In genomic region chr20:35006531-35006971, GRCh38 we compare ENCODE assay signal across 20 cellular contexts. TPM values are rescaled to one million over a fixed set of nuclear protein-coding genes. Genes with fewer than 3 reads are reported as not detected.
DNase-seq lines count a peak whose midpoint lies in the region; ATAC-seq and TF ChIP-seq lines count a peak whose summit lies in the region.
"Had no signal": no experiment of that assay in that cellular context is flagged by ENCODE, and none has a peak within 500 bp of the region (broad histone marks: within the 10 kb centered on the region; RNA-seq: fewer than 3 reads in every experiment).

No MANE protein-coding gene starts in this region.

- TF ChIP-seq POLR2A in Peyer's patch (IDR thresholded peaks at IDR 0.05) = no peak
- no peak for TF ChIP-seq POLR2A in spleen (IDR thresholded peaks at IDR 0.05)

- H3K27ac ChIP-seq in SK-N-SH (ENCODE audit: low read depth in 2 of 2, low read length in 1 of 2) = no peak overlapping the region
- H3K27ac ChIP-seq in Peyer's patch = no peak overlapping the region
- no peak overlapping the region for H3K27ac ChIP-seq in spleen
- H3K27ac ChIP-seq: 22Rv1, esophagus muscularis mucosa had no signal

- H3K9me2 ChIP-seq in SK-N-SH = no peaks in the 10 kb centered on the region

- TF ChIP-seq EP300 in SK-N-SH (IDR thresholded peaks at IDR 0.05; ENCODE audit: borderline replicate concordance in 1 of 2, low read depth in 1 of 2, low read length in 1 of 2) = no peak

- TF ChIP-seq CTCF in SK-N-SH (IDR thresholded peaks at IDR 0.05) (no peak), Peyer's patch (IDR thresholded peaks at IDR 0.05) (no peak), spleen (IDR thresholded peaks at IDR 0.05 in 8 of 11, conservative IDR thresholded peaks at IDR 0.05 in 3 of 11) (no peak)

- H3K9me3 ChIP-seq in SK-N-SH = no peaks in the 10 kb centered on the region
- no peaks in the 10 kb centered on the region for H3K9me3 ChIP-seq in Peyer's patch
- no peaks in the 10 kb centered on the region for H3K9me3 ChIP-seq in spleen
- H3K9me3 ChIP-seq: breast epithelium, esophagus muscularis mucosa had no signal

- no peaks in the 10 kb centered on the region for H3K27me3 ChIP-seq in SK-N-SH (ENCODE audit: insufficient read depth)
- no peaks in the 10 kb centered on the region for H3K27me3 ChIP-seq in Peyer's patch
- H3K27me3 ChIP-seq in spleen (replicated peaks in 1 of 7) = no peaks in the 10 kb centered on the region
- H3K27me3 ChIP-seq: breast epithelium, esophagus muscularis mucosa had no signal

- no peak for ATAC-seq in SK-N-SH treated with all-trans-retinoic acid at 6 μM for 48 hours
- ATAC-seq in left lobe of liver = no peak
- no peak for ATAC-seq in GM21367 (IDR thresholded peaks at IDR 0.05; ENCODE audit: unreplicated experiment)
- ATAC-seq: activated T-cell treated with anti-CD3 and anti-CD28 coated beads, Interleukin-2, amount 50 U/mL, for 4 hours; naive thymus-derived CD8-positive, alpha-beta T cell had no signal

- TF ChIP-seq RAD21 in SK-N-SH (IDR thresholded peaks at IDR 0.05; ENCODE audit: low read length) = no peak

- H3K4me2 ChIP-seq in SK-N-SH = no peak overlapping the region

- H3K79me2 ChIP-seq in SK-N-SH (ENCODE audit: insufficient read depth) = no peaks in the 10 kb centered on the region

- POLR2A ChIA-PET in SK-N-SH (lab: Yijun Ruan, JAX) = no interaction called here

- H3K9ac ChIP-seq in SK-N-SH = no peak overlapping the region

- peaks cover 53 to 96% of the 10 kb centered on the region in 2 experiments for H3K36me3 ChIP-seq in SK-N-SH (replicated peaks in 1 of 2; ENCODE audit: control insufficient read depth in 1 of 2, insufficient read depth in 2 of 2, low read length in 1 of 2)
- peaks cover 0 to 100% (median 0%) of the 10 kb centered on the region in 3 donors for H3K36me3 ChIP-seq in Peyer's patch
- peaks cover 3 to 100% (median 100%) of the 10 kb centered on the region in 6 donors for H3K36me3 ChIP-seq in spleen

- no peaks in the 10 kb centered on the region; a peak in 1 of 4 replicates for H3K4me1 ChIP-seq in SK-N-SH (ENCODE audit: control insufficient read depth in 1 of 2, insufficient read depth in 2 of 2, low read depth in 1 of 2, low read length in 1 of 2)
- H3K4me1 ChIP-seq in Peyer's patch = no peaks in the 10 kb centered on the region
- peaks cover 16 to 35% (median 31%) of the 10 kb centered on the region in 6 donors for H3K4me1 ChIP-seq in spleen
- H3K4me1 ChIP-seq: breast epithelium had no signal

- intact Hi-C loops in spleen (cut with DNase I; ENCODE audit: low total_unique reads) = no loop called here

- H2AFZ ChIP-seq in SK-N-SH (ENCODE audit: low read depth) = no peak overlapping the region

- H3K4me3 ChIP-seq in SK-N-SH (ENCODE audit: low read depth in 2 of 2, low read length in 1 of 2) = no peak overlapping the region
- H3K4me3 ChIP-seq in Peyer's patch = no peak overlapping the region
- no peak overlapping the region for H3K4me3 ChIP-seq in spleen
- H3K4me3 ChIP-seq: breast epithelium, esophagus muscularis mucosa had no signal

- H4K20me1 ChIP-seq in SK-N-SH (ENCODE audit: insufficient read depth) = no peaks in the 10 kb centered on the region

- WGBS in SK-N-SH (ENCODE audit: low lambda C conversion rate) = 93% methylated on average over 4 of the region's 4 CpGs
- WGBS in spleen, 5 donors = 85 to 97% (median 90%) methylated on average over 4 of the region's 4 CpGs

- no peaks in the 10 kb centered on the region for H3F3A ChIP-seq in SK-N-SH (replicated peaks; ENCODE audit: insufficient read depth)

- peak; percentile 15 for DNase-seq in SK-N-SH
- DNase-seq in Peyer's patch = peak in 2 of 3 donors; percentile 22 to 27
- DNase-seq in left lobe of liver (ENCODE audit: low spot score) = peak; percentile 36
- peak; percentile 30 for DNase-seq in spleen
- DNase-seq in cerebellum (ENCODE audit: low spot score) = no peak
- DNase-seq in cerebellar nuclear complex (lab: John Stamatoyannopoulos, UW) = no peak
- DNase-seq: activated T-cell treated with anti-CD3 and anti-CD28 coated beads, Interleukin-2, amount 50 U/mL, for 4 hours; AML-193; DND-41; GOT3; KBM-7; naive thymus-derived CD8-positive, alpha-beta T cell; NCI-H774; small intestine; stimulated activated CD4-positive, alpha-beta T cell treated with anti-CD3 and anti-CD28 coated beads, Interleukin-4, amount 100 ng/mL, for 24 hours had no signal

- CTCF ChIA-PET in SK-N-SH (lab: Yijun Ruan, JAX) = interaction anchor here (1.1 kb wide), 1 partner anchor 10 kb away, joined by 3 read pairs; no protein-coding TSS in a partner anchor

TF ChIP-seq in SK-N-SH, 30 proteins besides CTCF, POLR2A, EP300 and RAD21 (continues in another document):
- TF ChIP-seq USF2 (IDR thresholded peaks at IDR 0.05; ENCODE audit: borderline replicate concordance, low read depth, low read length) (no peak), FOXM1 (IDR thresholded peaks at IDR 0.05; ENCODE audit: low read depth) (no peak), EZH2phosphoT487 (IDR thresholded peaks at IDR 0.05; ENCODE audit: borderline replicate concordance, low read depth) (no peak), ZBTB33 (IDR thresholded peaks at IDR 0.05; ENCODE audit: borderline replicate concordance, low read depth) (no peak)

TF ChIP-seq in SK-N-SH treated with all-trans-retinoic acid at 6 μM for 48 hours, 23 proteins besides CTCF, POLR2A, EP300 and RAD21:
- no peak for TF ChIP-seq PPARA (CRISPR knock-in tag; IDR thresholded peaks at IDR 0.05; ENCODE audit: borderline replicate concordance)
- no peak for TF ChIP-seq ZNF8 (CRISPR knock-in tag; IDR thresholded peaks at IDR 0.05)
- no peak for TF ChIP-seq ZC3H10 (CRISPR knock-in tag; IDR thresholded peaks at IDR 0.05)
- no peak for TF ChIP-seq ESRRG (CRISPR knock-in tag; IDR thresholded peaks at IDR 0.05)
- no peak for TF ChIP-seq BACH2 (CRISPR knock-in tag; IDR thresholded peaks at IDR 0.05; ENCODE audit: borderline replicate concordance)
- TF ChIP-seq OSR1 (CRISPR knock-in tag; IDR thresholded peaks at IDR 0.05) = no peak
- no peak for TF ChIP-seq TCF4 (CRISPR knock-in tag; IDR thresholded peaks at IDR 0.05; ENCODE audit: borderline replicate concordance)
- no peak for TF ChIP-seq CSDC2 (CRISPR knock-in tag; IDR thresholded peaks at IDR 0.05)
- TF ChIP-seq GLIS3 (CRISPR knock-in tag; IDR thresholded peaks at IDR 0.05) = no peak
- no peak for TF ChIP-seq ZNF70 (CRISPR knock-in tag; IDR thresholded peaks at IDR 0.05)

RNA-seq across cellular contexts. Expression of gene MYH7B, which starts 50.9 kb away (rescaled TPM):
- 0.32 and 0.41 TPM in 2 replicates for polyA plus RNA-seq in SK-N-SH (2012; rRNA removed)
- 0.06 and 0.47 TPM in 2 replicates for polyA plus RNA-seq in SK-N-SH (2012; cell fraction: cytosol; rRNA removed)
- polyA plus RNA-seq in SK-N-SH (2012; cell fraction: nucleus; rRNA removed) = 1.6 and 1.9 TPM in 2 replicates
- total RNA-seq in Peyer's patch = 1 to 10 TPM in 3 of 4 donors, under 1 TPM in 1; 0.40 to 2.0 (median 1.4) TPM
- 0.45 TPM for total RNA-seq in left lobe of liver
- total RNA-seq in spleen = 1 to 10 TPM in 3 of 7 donors, under 1 TPM in 4; 0.09 to 1.7 (median 0.60) TPM
- polyA plus RNA-seq in spleen = under 1 TPM; 0.72 to 0.83 (median 0.77) TPM
- total RNA-seq in cerebellum = 0.45 TPM

RNA-seq across cellular contexts. Expression of gene GSS, which starts 50.9 kb away (rescaled TPM):
- 95.6 and 117 TPM in 2 replicates for polyA plus RNA-seq in SK-N-SH (2012; rRNA removed)
- 61.2 and 78.3 TPM in 2 replicates for polyA plus RNA-seq in SK-N-SH (2012; cell fraction: cytosol; rRNA removed)
- 247 and 324 TPM in 2 replicates for polyA plus RNA-seq in SK-N-SH (2012; cell fraction: nucleus; rRNA removed)
- total RNA-seq in Peyer's patch = 10 to 100 TPM; 58.0 to 95.6 (median 84.6) TPM
- 29.2 TPM for total RNA-seq in left lobe of liver
- 10 to 100 TPM; 23.8 to 46.1 (median 31.8) TPM for total RNA-seq in spleen
- 10 to 100 TPM; 19.8 to 40.0 (median 39.0) TPM for polyA plus RNA-seq in spleen
- 25.7 TPM for total RNA-seq in cerebellum

Comparison
In these comparisons a context has a peak if more than half of its experiments do, and no peak if none do; other contexts are left out.
1. DNase-seq: peak in SK-N-SH (single experiment), Peyer's patch (2 of 3), left lobe of liver (single experiment) and spleen (single experiment); none in cerebellum (single experiment) and cerebellar nuclear complex (0 of 2).